ENCODE assay signal across 10 cellular contexts in genomic region chr7:30502470-30503251, GRCh38. TPM values are rescaled to one million over a fixed set of nuclear protein-coding genes. Genes with fewer than 3 reads are reported as not detected.
A peak's percentile ranks its signal among the peaks of the same experiment; 100 is the strongest.
DNase-seq lines count a peak whose midpoint lies in the region; ATAC-seq and TF ChIP-seq lines count a peak whose summit lies in the region.
"Had no signal": no experiment of that assay in that cellular context is flagged by ENCODE, and none has a peak within 500 bp of the region (broad histone marks: within the 10 kb centered on the region; RNA-seq: fewer than 3 reads in every experiment).

No MANE protein-coding gene starts in this region.

- H3K36me3 ChIP-seq in mammary epithelial cell (ENCODE audit: insufficient read depth, low read length): peaks cover 5% of the 10 kb centered on the region
- H3K36me3 ChIP-seq in thoracic aorta: peaks cover 4% of the 10 kb centered on the region
- peaks cover 43% of the 10 kb centered on the region for H3K36me3 ChIP-seq in MG63

- intact Hi-C loops in mammary epithelial cell (cut with micrococcal nuclease): loop anchor here (5.0 kb wide), 1 partner anchor 335 kb away; no protein-coding TSS in a partner anchor

- H3K9ac ChIP-seq in mammary epithelial cell (ENCODE audit: insufficient read depth, low read length): no peak overlapping the region

- no TSS peak for BruUV-seq in mammary epithelial cell (replicated peaks; lab: Mats Ljungman, UMichigan)

- no peak for DNase-seq in activated naive CD4-positive, alpha-beta T cell (lab: John Stamatoyannopoulos, UW)
- DNase-seq in NOMO-1 treated with dmso at 0.1 percent for 144 hours (lab: John Stamatoyannopoulos, UW; ENCODE audit: unreplicated experiment) (peak; percentile 59), mammary epithelial cell (peak; percentile 21), thoracic aorta (ENCODE audit: low spot score) (no peak), MG63 (no peak), NCI-H2171 (lab: John Stamatoyannopoulos, UW) (no peak)
- DNase-seq: heart left ventricle, NCI-H146 had no signal

- H3K27ac ChIP-seq in mammary epithelial cell (ENCODE audit: insufficient read depth, low read depth, low read length) (peak overlapping the region; percentile 11), thoracic aorta (no peak overlapping the region)
- H3K27ac ChIP-seq: heart left ventricle had no signal

- H3K4me3 ChIP-seq in mammary epithelial cell (replicated peaks in 1 of 3; ENCODE audit: insufficient read depth in 1 of 3, low read depth in 2 of 3, low read length in 3 of 3) (peak overlapping the region in 1 of 3 experiments; percentile 20), thoracic aorta (peak overlapping the region; percentile 93), MG63 (no peak overlapping the region)

- peak overlapping the region; percentile 10 for H3K27ac Mint-ChIP-seq in activated naive CD4-positive, alpha-beta T cell treated with anti-CD3 and anti-CD28 coated beads, Interleukin-2, amount 50 U/mL, for 24 hours

- in situ Hi-C loops in mammary epithelial cell (cut with MboI; ENCODE audit: low sequenced_read_pairs in 2 of 2): no loop called here

- CTCF ChIA-PET in mammary epithelial cell (lab: Charles Lee; ENCODE audit: low non-redundant PET): interaction anchor here (0.6 kb wide), 1 partner anchor 34 kb away, joined by 3 read pairs; no protein-coding TSS in a partner anchor

- dilution Hi-C loops in mammary epithelial cell (cut with HindIII; ENCODE audit: low sequenced_read_pairs): no loop called here

- H3K4me2 ChIP-seq in mammary epithelial cell (ENCODE audit: insufficient read depth, low read depth, low read length): peak overlapping the region; percentile 72

- ATAC-seq in thoracic aorta (ENCODE audit: insufficient number of reproducible peaks, low FRiP score, low read depth) (no peak), HG03196 (IDR thresholded peaks at IDR 0.05; ENCODE audit: unreplicated experiment) (no peak)
- ATAC-seq: heart left ventricle had no signal

- H2AFZ ChIP-seq in mammary epithelial cell (ENCODE audit: low read depth, low read length): no peak overlapping the region

- H3K4me1 ChIP-seq in mammary epithelial cell (ENCODE audit: insufficient read depth, low read length) (peaks cover 22% of the 10 kb centered on the region), thoracic aorta (ENCODE audit: control insufficient read depth in 1 of 2, low read depth in 2 of 2) (peaks cover 10 to 24% of the 10 kb centered on the region in 2 donors)

- no peaks in the 10 kb centered on the region for H3K9me3 ChIP-seq in mammary epithelial cell (replicated peaks; ENCODE audit: insufficient read depth, low read length)
- H3K9me3 ChIP-seq in thoracic aorta: no peaks in the 10 kb centered on the region
- H3K9me3 ChIP-seq in MG63: no peaks in the 10 kb centered on the region
- H3K9me3 ChIP-seq: heart left ventricle had no signal

- H4K20me1 ChIP-seq in mammary epithelial cell (ENCODE audit: insufficient read depth, low read length): no peaks in the 10 kb centered on the region

- H3K27me3 ChIP-seq in mammary epithelial cell (ENCODE audit: insufficient read depth, low read length): no peaks in the 10 kb centered on the region
- H3K27me3 ChIP-seq in thoracic aorta (replicated peaks; ENCODE audit: insufficient read depth): no peaks in the 10 kb centered on the region
- no peaks in the 10 kb centered on the region for H3K27me3 ChIP-seq in MG63
- H3K27me3 ChIP-seq: heart left ventricle had no signal

- H3K27me3 Mint-ChIP-seq in activated naive CD4-positive, alpha-beta T cell treated with anti-CD3 and anti-CD28 coated beads, Interleukin-2, amount 50 U/mL, for 24 hours: no peaks in the 10 kb centered on the region

- peaks cover 15% of the 10 kb centered on the region for H3K36me3 Mint-ChIP-seq in activated naive CD4-positive, alpha-beta T cell treated with anti-CD3 and anti-CD28 coated beads, Interleukin-2, amount 50 U/mL, for 24 hours

- H3K9me3 Mint-ChIP-seq in activated naive CD4-positive, alpha-beta T cell treated with anti-CD3 and anti-CD28 coated beads, Interleukin-2, amount 50 U/mL, for 24 hours: no peaks in the 10 kb centered on the region

- H3K79me2 ChIP-seq in mammary epithelial cell (ENCODE audit: insufficient read depth, low read length): peaks cover 63% of the 10 kb centered on the region

- H3K4me1 Mint-ChIP-seq in activated naive CD4-positive, alpha-beta T cell treated with anti-CD3 and anti-CD28 coated beads, Interleukin-2, amount 50 U/mL, for 24 hours: peaks cover 49% of the 10 kb centered on the region

- WGBS in mammary epithelial cell (ENCODE audit: low coverage, missing lambda C conversion rate): 50% methylated on average over 2 of the region's 2 CpGs

- no peak for TF ChIP-seq CTCF in mammary epithelial cell (conservative IDR thresholded peaks at IDR 0.05 in 1 of 2, IDR thresholded peaks at IDR 0.05 in 1 of 2; ENCODE audit: extremely low read depth in 1 of 2, insufficient read depth in 1 of 2, low read depth in 1 of 2, low read length in 2 of 2)
- no peak for TF ChIP-seq CTCF in thoracic aorta (IDR thresholded peaks at IDR 0.05)

- peak overlapping the region; percentile 97 for H3K4me3 Mint-ChIP-seq in activated naive CD4-positive, alpha-beta T cell treated with anti-CD3 and anti-CD28 coated beads, Interleukin-2, amount 50 U/mL, for 24 hours

RNA-seq across cellular contexts. Expression of gene GGCT, which starts 2.0 kb away (rescaled TPM):
- total RNA-seq in mammary epithelial cell (10 to 100 TPM; 25.7 to 60.3 TPM), thoracic aorta (10 to 100 TPM; 11.8 to 24.6 TPM)
- 39.7 TPM for polyA plus RNA-seq in mammary epithelial cell
- 11.5 TPM for polyA minus RNA-seq in mammary epithelial cell
- total RNA-seq in MG63 (2014; rRNA removed; shearing (Covaris generic); ENCODE audit: low replicate concordance): 49.3 and 143 TPM in 2 replicates

RNA-seq across cellular contexts. Expression of gene NOD1, which starts 24.1 kb away (rescaled TPM):
- total RNA-seq in mammary epithelial cell (1 to 10 TPM; 6.0 to 9.7 TPM), thoracic aorta (10 to 100 TPM; 16.2 to 47.0 TPM)
- polyA plus RNA-seq in mammary epithelial cell: 3.7 TPM
- 4.0 TPM for polyA minus RNA-seq in mammary epithelial cell
- total RNA-seq in MG63 (2014; rRNA removed; shearing (Covaris generic); ENCODE audit: low replicate concordance): 2.1 and 2.5 TPM in 2 replicates

Comparison
In these comparisons a context has a peak if more than half of its experiments do, and no peak if none do; other contexts are left out.
1. DNase-seq: peak in NOMO-1 treated with dmso at 0.1 percent for 144 hours (single experiment) and mammary epithelial cell (single experiment); none in activated naive CD4-positive, alpha-beta T cell (0 of 4), thoracic aorta (single experiment), MG63 (single experiment) and NCI-H2171 (single experiment).